1 cellular context compared by ENCODE assay signal in genomic region chr13:103194871-103195270, GRCh38.
TF ChIP-seq lines count a peak whose summit lies in the region.

No MANE protein-coding gene starts in this region.

TF ChIP-seq in HepG2, 621 proteins besides CTCF, POLR2A, EP300 and RAD21 (continued from another document):
- TF ChIP-seq ARID5B (CRISPR knock-in tag; IDR thresholded peaks at IDR 0.05) (peak; percentile 88), GABPA (IDR thresholded peaks at IDR 0.05; ENCODE audit: low read depth, low read length) (no peak), GABPA (CRISPR knock-in tag; IDR thresholded peaks at IDR 0.05; ENCODE audit: low read depth) (no peak), NFIC (IDR thresholded peaks at IDR 0.05; ENCODE audit: low read length) (peak; percentile 23; the same call in 1 of the 2 replicates), KAT2B (IDR thresholded peaks at IDR 0.05; ENCODE audit: borderline replicate concordance, low read depth, low read length) (peak; percentile 91), MIER3 (CRISPR knock-in tag; IDR thresholded peaks at IDR 0.05; ENCODE audit: borderline replicate concordance) (0 out of 2 replicates have a peak, but pooled peaks have one; percentile 51), ZNF441 (CRISPR knock-in tag; IDR thresholded peaks at IDR 0.05; ENCODE audit: borderline replicate concordance) (no peak), ZNF12 (CRISPR knock-in tag; IDR thresholded peaks at IDR 0.05) (peak; percentile 22; the same call in 1 of the 2 replicates), PBX2 (CRISPR knock-in tag; IDR thresholded peaks at IDR 0.05) (0 out of 2 replicates have a peak, but pooled peaks have one; percentile 40), FOXA1 (IDR thresholded peaks at IDR 0.05) (no peak), FOXA1 (CRISPR knock-in tag; IDR thresholded peaks at IDR 0.05) (peak; percentile 72; the same call in 1 of the 2 replicates), FOXA3 (CRISPR knock-in tag; IDR thresholded peaks at IDR 0.05) (peak; percentile 95), HDAC2 (CRISPR knock-in tag; IDR thresholded peaks at IDR 0.05) (0 out of 2 replicates have a peak, but pooled peaks have one; percentile 38), PAXIP1 (CRISPR knock-in tag; conservative IDR thresholded peaks at IDR 0.05) (peak; percentile 23; the same call in 1 of the 2 replicates), HMG20A (CRISPR knock-in tag; IDR thresholded peaks at IDR 0.05; ENCODE audit: borderline replicate concordance) (peak; percentile 76; the same call in 1 of the 2 replicates), FOXK1 (CRISPR knock-in tag; IDR thresholded peaks at IDR 0.05; ENCODE audit: borderline replicate concordance, low read depth) (peak; percentile 78; the same call in 1 of the 2 replicates), AHDC1 (CRISPR knock-in tag; IDR thresholded peaks at IDR 0.05; ENCODE audit: borderline replicate concordance) (0 out of 2 replicates have a peak, but pooled peaks have one; percentile 55), KLF16 (CRISPR knock-in tag; IDR thresholded peaks at IDR 0.05) (0 out of 4 replicates have a peak, but pooled peaks of 1 of the 2 experiments have one; percentile 42)
- TF ChIP-seq, protein P1, sequence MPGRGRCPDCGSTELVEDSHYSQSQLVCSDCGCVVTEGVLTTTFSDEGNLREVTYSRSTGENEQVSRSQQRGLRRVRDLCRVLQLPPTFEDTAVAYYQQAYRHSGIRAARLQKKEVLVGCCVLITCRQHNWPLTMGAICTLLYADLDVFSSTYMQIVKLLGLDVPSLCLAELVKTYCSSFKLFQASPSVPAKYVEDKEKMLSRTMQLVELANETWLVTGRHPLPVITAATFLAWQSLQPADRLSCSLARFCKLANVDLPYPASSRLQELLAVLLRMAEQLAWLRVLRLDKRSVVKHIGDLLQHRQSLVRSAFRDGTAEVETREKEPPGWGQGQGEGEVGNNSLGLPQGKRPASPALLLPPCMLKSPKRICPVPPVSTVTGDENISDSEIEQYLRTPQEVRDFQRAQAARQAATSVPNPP (CRISPR knock-in tag; IDR thresholded peaks at IDR 0.05) = no peak
- TF ChIP-seq, protein P2, sequence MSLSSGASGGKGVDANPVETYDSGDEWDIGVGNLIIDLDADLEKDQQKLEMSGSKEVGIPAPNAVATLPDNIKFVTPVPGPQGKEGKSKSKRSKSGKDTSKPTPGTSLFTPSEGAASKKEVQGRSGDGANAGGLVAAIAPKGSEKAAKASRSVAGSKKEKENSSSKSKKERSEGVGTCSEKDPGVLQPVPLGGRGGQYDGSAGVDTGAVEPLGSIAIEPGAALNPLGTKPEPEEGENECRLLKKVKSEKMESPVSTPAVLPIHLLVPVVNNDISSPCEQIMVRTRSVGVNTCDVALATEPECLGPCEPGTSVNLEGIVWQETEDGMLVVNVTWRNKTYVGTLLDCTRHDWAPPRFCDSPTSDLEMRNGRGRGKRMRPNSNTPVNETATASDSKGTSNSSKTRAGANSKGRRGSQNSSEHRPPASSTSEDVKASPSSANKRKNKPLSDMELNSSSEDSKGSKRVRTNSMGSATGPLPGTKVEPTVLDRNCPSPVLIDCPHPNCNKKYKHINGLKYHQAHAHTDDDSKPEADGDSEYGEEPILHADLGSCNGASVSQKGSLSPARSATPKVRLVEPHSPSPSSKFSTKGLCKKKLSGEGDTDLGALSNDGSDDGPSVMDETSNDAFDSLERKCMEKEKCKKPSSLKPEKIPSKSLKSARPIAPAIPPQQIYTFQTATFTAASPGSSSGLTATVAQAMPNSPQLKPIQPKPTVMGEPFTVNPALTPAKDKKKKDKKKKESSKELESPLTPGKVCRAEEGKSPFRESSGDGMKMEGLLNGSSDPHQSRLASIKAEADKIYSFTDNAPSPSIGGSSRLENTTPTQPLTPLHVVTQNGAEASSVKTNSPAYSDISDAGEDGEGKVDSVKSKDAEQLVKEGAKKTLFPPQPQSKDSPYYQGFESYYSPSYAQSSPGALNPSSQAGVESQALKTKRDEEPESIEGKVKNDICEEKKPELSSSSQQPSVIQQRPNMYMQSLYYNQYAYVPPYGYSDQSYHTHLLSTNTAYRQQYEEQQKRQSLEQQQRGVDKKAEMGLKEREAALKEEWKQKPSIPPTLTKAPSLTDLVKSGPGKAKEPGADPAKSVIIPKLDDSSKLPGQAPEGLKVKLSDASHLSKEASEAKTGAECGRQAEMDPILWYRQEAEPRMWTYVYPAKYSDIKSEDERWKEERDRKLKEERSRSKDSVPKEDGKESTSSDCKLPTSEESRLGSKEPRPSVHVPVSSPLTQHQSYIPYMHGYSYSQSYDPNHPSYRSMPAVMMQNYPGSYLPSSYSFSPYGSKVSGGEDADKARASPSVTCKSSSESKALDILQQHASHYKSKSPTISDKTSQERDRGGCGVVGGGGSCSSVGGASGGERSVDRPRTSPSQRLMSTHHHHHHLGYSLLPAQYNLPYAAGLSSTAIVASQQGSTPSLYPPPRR (CRISPR knock-in tag; IDR thresholded peaks at IDR 0.05; ENCODE audit: borderline replicate concordance) = peak; percentile 59; the same call in 1 of the 2 replicates
